In genomic region chr17:39639566-39640458, GRCh38 we compare ENCODE assay signal across 22 cellular contexts. TPM values are rescaled to one million over a fixed set of nuclear protein-coding genes. Genes with fewer than 3 reads are reported as not detected.
DNase-seq lines count a peak whose midpoint lies in the region; ATAC-seq and TF ChIP-seq lines count a peak whose summit lies in the region.
"Had no signal": no experiment of that assay in that cellular context is flagged by ENCODE, and none has a peak within 500 bp of the region (broad histone marks: within the 10 kb centered on the region; RNA-seq: fewer than 3 reads in every experiment).

No MANE protein-coding gene starts in this region.

- peak overlapping the region; percentile 39 for H3K4me3 Mint-ChIP-seq in activated CD4-positive, alpha-beta T cell treated with anti-CD3 and anti-CD28 coated beads, Interleukin-2, amount 10 ng/mL, durations not matched to agents 24 days and 14 days
- H3K4me3 Mint-ChIP-seq in activated CD8-positive, alpha-beta T cell treated with anti-CD3 and anti-CD28 coated beads for 36 hours: no peak overlapping the region
- H3K4me3 Mint-ChIP-seq in stimulated activated naive B cell treated with anti-CD40 and anti-IgM and Interleukin-4, amounts not matched to agents 10 μg/mL and 1 μg/mL and 100 μg/mL, for 72 hours: peak overlapping the region; percentile 10 to 25
- H3K4me3 Mint-ChIP-seq: HFFc6 had no signal

- H3K4me3 ChIP-seq in iPS-20b (ENCODE audit: low read length): no peak overlapping the region
- H3K4me3 ChIP-seq: body of pancreas had no signal

- intact Hi-C loops in activated CD4-positive, alpha-beta T cell treated with anti-CD3 and anti-CD28 coated beads, Interleukin-2, amount 10 ng/mL, durations not matched to agents 24 days and 14 days (cut with micrococcal nuclease): loop anchor here (5.0 kb wide), 1 partner anchor 287 kb away; the partner anchor contains the start of genes LRRC3C and ORMDL3
- intact Hi-C loops in activated CD8-positive, alpha-beta T cell treated with anti-CD3 and anti-CD28 coated beads for 36 hours (cut with micrococcal nuclease): loop anchor here (10.0 kb wide), 1 partner anchor 225 kb away; the partner anchor contains the start of genes IKZF3 and ZPBP2

- H3K9ac ChIP-seq in iPS-20b (ENCODE audit: low read depth, low read length): 0 out of 2 replicates have a peak overlapping the region, but pooled peaks have one; percentile 33

- peaks cover 3% of the 10 kb centered on the region for H3K36me3 Mint-ChIP-seq in activated CD4-positive, alpha-beta T cell treated with anti-CD3 and anti-CD28 coated beads, Interleukin-2, amount 10 ng/mL, durations not matched to agents 24 days and 14 days (ENCODE audit: low read depth)
- H3K36me3 Mint-ChIP-seq in activated CD8-positive, alpha-beta T cell treated with anti-CD3 and anti-CD28 coated beads for 36 hours (ENCODE audit: low read depth): peaks cover 5% of the 10 kb centered on the region
- H3K36me3 Mint-ChIP-seq in stimulated activated naive B cell treated with anti-CD40 and anti-IgM and Interleukin-4, amounts not matched to agents 10 μg/mL and 1 μg/mL and 100 μg/mL, for 72 hours: peaks cover 11 to 15% of the 10 kb centered on the region in 2 donors

- H3K9me3 Mint-ChIP-seq in activated CD4-positive, alpha-beta T cell treated with anti-CD3 and anti-CD28 coated beads, Interleukin-2, amount 10 ng/mL, durations not matched to agents 24 days and 14 days: no peaks in the 10 kb centered on the region
- no peaks in the 10 kb centered on the region for H3K9me3 Mint-ChIP-seq in activated CD8-positive, alpha-beta T cell treated with anti-CD3 and anti-CD28 coated beads for 36 hours
- no peaks in the 10 kb centered on the region for H3K9me3 Mint-ChIP-seq in stimulated activated naive B cell treated with anti-CD40 and anti-IgM and Interleukin-4, amounts not matched to agents 10 μg/mL and 1 μg/mL and 100 μg/mL, for 72 hours
- H3K9me3 Mint-ChIP-seq: HFFc6 had no signal

- H3K27me3 ChIP-seq in iPS-20b (ENCODE audit: insufficient read depth, low read length): no peaks in the 10 kb centered on the region
- H3K27me3 ChIP-seq: body of pancreas had no signal

- POLR2A ChIA-PET in activated CD8-positive, alpha-beta T cell treated with anti-CD3 and anti-CD28 coated beads for 36 hours (lab: Charles Lee): interaction anchor here (0.7 to 1.2 kb wide), 2 partner anchors 40 to 286 kb away, joined by 3 read pairs; no protein-coding TSS in a partner anchor

- no peaks in the 10 kb centered on the region for H3K9me3 ChIP-seq in iPS-20b (ENCODE audit: insufficient read depth, low read depth, low read length)
- H3K9me3 ChIP-seq: body of pancreas, Caco-2 had no signal

- peaks cover 50% of the 10 kb centered on the region for H3K4me1 Mint-ChIP-seq in activated CD4-positive, alpha-beta T cell treated with anti-CD3 and anti-CD28 coated beads, Interleukin-2, amount 10 ng/mL, durations not matched to agents 24 days and 14 days
- peaks cover 63% of the 10 kb centered on the region for H3K4me1 Mint-ChIP-seq in activated CD8-positive, alpha-beta T cell treated with anti-CD3 and anti-CD28 coated beads for 36 hours (ENCODE audit: low read depth)
- H3K4me1 Mint-ChIP-seq in stimulated activated naive B cell treated with anti-CD40 and anti-IgM and Interleukin-4, amounts not matched to agents 10 μg/mL and 1 μg/mL and 100 μg/mL, for 72 hours: peaks cover 68 to 85% of the 10 kb centered on the region in 2 donors

- H3K27me3 Mint-ChIP-seq in activated CD4-positive, alpha-beta T cell treated with anti-CD3 and anti-CD28 coated beads, Interleukin-2, amount 10 ng/mL, durations not matched to agents 24 days and 14 days: no peaks in the 10 kb centered on the region
- no peaks in the 10 kb centered on the region for H3K27me3 Mint-ChIP-seq in activated CD8-positive, alpha-beta T cell treated with anti-CD3 and anti-CD28 coated beads for 36 hours
- H3K27me3 Mint-ChIP-seq in stimulated activated naive B cell treated with anti-CD40 and anti-IgM and Interleukin-4, amounts not matched to agents 10 μg/mL and 1 μg/mL and 100 μg/mL, for 72 hours: no peaks in the 10 kb centered on the region

- H3K4me1 ChIP-seq in iPS-20b (ENCODE audit: insufficient read depth, low read length): peaks cover 26% of the 10 kb centered on the region; the same call in 1 of the 2 replicates

- ATAC-seq in activated CD8-positive, alpha-beta T cell treated with anti-CD3 and anti-CD28 coated beads for 36 hours: no peak
- no peak for ATAC-seq in stimulated activated naive B cell treated with anti-CD40 and anti-IgM and Interleukin-4, amounts not matched to agents 10 μg/mL and 1 μg/mL and 100 μg/mL, for 72 hours (replicated peaks)
- ATAC-seq in HG02642 (IDR thresholded peaks at IDR 0.05; ENCODE audit: poor library complexity, unreplicated experiment) (no peak), HG02973 (IDR thresholded peaks at IDR 0.05; ENCODE audit: unreplicated experiment) (no peak)
- ATAC-seq: body of pancreas had no signal

- CTCF ChIA-PET in activated CD8-positive, alpha-beta T cell treated with anti-CD3 and anti-CD28 coated beads for 36 hours (lab: Charles Lee): interaction anchor here (1.3 to 11.1 kb wide), 5 partner anchors 13 to 114 kb away, joined by 3 to 111 read pairs (median 11); partner anchors contain the start of genes MIEN1, PNMT and PPP1R1B

- no peak overlapping the region for H3K27ac ChIP-seq in iPS-20b (ENCODE audit: low read length)
- H3K27ac ChIP-seq: body of pancreas had no signal

- no peak for TF ChIP-seq CTCF in activated CD8-positive, alpha-beta T cell treated with anti-CD3 and anti-CD28 coated beads for 36 hours (IDR thresholded peaks at IDR 0.05)

- H3K27ac Mint-ChIP-seq in activated CD4-positive, alpha-beta T cell treated with anti-CD3 and anti-CD28 coated beads, Interleukin-2, amount 10 ng/mL, durations not matched to agents 24 days and 14 days: no peak overlapping the region
- H3K27ac Mint-ChIP-seq in activated CD8-positive, alpha-beta T cell treated with anti-CD3 and anti-CD28 coated beads for 36 hours: peak overlapping the region; percentile 13
- H3K27ac Mint-ChIP-seq in stimulated activated naive B cell treated with anti-CD40 and anti-IgM and Interleukin-4, amounts not matched to agents 10 μg/mL and 1 μg/mL and 100 μg/mL, for 72 hours: peak overlapping the region; percentile 70
- H3K27ac Mint-ChIP-seq: HFFc6 had no signal

- no peaks in the 10 kb centered on the region for H3K36me3 ChIP-seq in iPS-20b (ENCODE audit: insufficient read depth, low read depth, low read length)

- DNase-seq in activated CD4-positive, alpha-beta T cell treated with anti-CD3 and anti-CD28 coated beads, Interleukin-2, amount 10 ng/mL, durations not matched to agents 24 days and 14 days: no peak
- DNase-seq in activated CD4-positive, alpha-beta T cell treated with anti-CD3 and anti-CD28 coated beads for 4 hours: no peak
- DNase-seq in activated CD8-positive, alpha-beta T cell treated with anti-CD3 and anti-CD28 coated beads for 36 hours: no peak
- no peak for DNase-seq in stimulated activated naive B cell treated with anti-CD40 and anti-IgM and Interleukin-4, amounts not matched to agents 10 μg/mL and 1 μg/mL and 100 μg/mL, for 72 hours
- no peak for DNase-seq in activated gamma-delta T cell treated with Interleukin-2 at 50 U/mL for 16 hours
- DNase-seq: activated CD4-positive, CD25-positive, alpha-beta regulatory T cell treated with anti-CD3 and anti-CD28 coated beads, Interleukin-2, amount 50 U/mL, for 72 hours; body of pancreas; Caco-2; effector CD8-positive, alpha-beta T cell; HFFc6; mesendoderm; MM.1S; NCI-H2029 treated with DMSO at 0.1 percent for 48 hours; NCI-H69; stimulated activated CD4-positive, alpha-beta T cell treated with anti-CD3 and anti-CD28 coated beads, Interleukin-1b, Interleukin-23, amount 100 ng/mL, for 48 hours; SW 1271 had no signal

RNA-seq across cellular contexts. Expression of gene STARD3, which starts 2.9 kb away (rescaled TPM):
- 53.6 and 60.3 TPM in 2 replicates for total RNA-seq in activated CD4-positive, alpha-beta T cell treated with anti-CD3 and anti-CD28 coated beads, Interleukin-2, amount 10 ng/mL, durations not matched to agents 24 days and 14 days
- 10 to 100 TPM; 48.7 to 50.3 TPM for total RNA-seq in activated CD8-positive, alpha-beta T cell treated with anti-CD3 and anti-CD28 coated beads for 36 hours

RNA-seq across cellular contexts. Expression of gene PPP1R1B, which starts 13.1 kb away (rescaled TPM):
- not detected in 2 replicates for total RNA-seq in activated CD4-positive, alpha-beta T cell treated with anti-CD3 and anti-CD28 coated beads, Interleukin-2, amount 10 ng/mL, durations not matched to agents 24 days and 14 days
- total RNA-seq in activated CD8-positive, alpha-beta T cell treated with anti-CD3 and anti-CD28 coated beads for 36 hours: not detected
- total RNA-seq: A172, Caco-2, fibroblast of villous mesenchyme, HFFc6, pulmonary artery endothelial cell had no signal

RNA-seq across cellular contexts. Expression of gene TCAP, which starts 25.3 kb away (rescaled TPM):
- total RNA-seq in activated CD4-positive, alpha-beta T cell treated with anti-CD3 and anti-CD28 coated beads, Interleukin-2, amount 10 ng/mL, durations not matched to agents 24 days and 14 days: 0.83 and 1.0 TPM in 2 replicates
- total RNA-seq in activated CD8-positive, alpha-beta T cell treated with anti-CD3 and anti-CD28 coated beads for 36 hours: 1 to 10 TPM in 1 of 2 experiments, under 1 TPM in 1; 0.95 to 1.3 TPM
- total RNA-seq: fibroblast of villous mesenchyme had no signal

RNA-seq across cellular contexts. Expression of gene PNMT, which starts 28.4 kb away (rescaled TPM):
- total RNA-seq in activated CD4-positive, alpha-beta T cell treated with anti-CD3 and anti-CD28 coated beads, Interleukin-2, amount 10 ng/mL, durations not matched to agents 24 days and 14 days: not detected in 2 replicates
- total RNA-seq in activated CD8-positive, alpha-beta T cell treated with anti-CD3 and anti-CD28 coated beads for 36 hours: under 1 TPM in 1 of 2 experiments, not detected in 1; 0.40 TPM
- total RNA-seq: A172, Caco-2, fibroblast of villous mesenchyme, pulmonary artery endothelial cell had no signal

RNA-seq across cellular contexts. Expression of gene NEUROD2, which starts 32.1 kb away (rescaled TPM):
- not detected in 2 replicates for total RNA-seq in activated CD4-positive, alpha-beta T cell treated with anti-CD3 and anti-CD28 coated beads, Interleukin-2, amount 10 ng/mL, durations not matched to agents 24 days and 14 days
- not detected for total RNA-seq in activated CD8-positive, alpha-beta T cell treated with anti-CD3 and anti-CD28 coated beads for 36 hours
- total RNA-seq: A172, body of pancreas, Caco-2, fibroblast of villous mesenchyme, HFFc6, pulmonary artery endothelial cell had no signal
